Comparison of ENCODE assay signal across 30 cellular contexts in the genomic region with DNA sequence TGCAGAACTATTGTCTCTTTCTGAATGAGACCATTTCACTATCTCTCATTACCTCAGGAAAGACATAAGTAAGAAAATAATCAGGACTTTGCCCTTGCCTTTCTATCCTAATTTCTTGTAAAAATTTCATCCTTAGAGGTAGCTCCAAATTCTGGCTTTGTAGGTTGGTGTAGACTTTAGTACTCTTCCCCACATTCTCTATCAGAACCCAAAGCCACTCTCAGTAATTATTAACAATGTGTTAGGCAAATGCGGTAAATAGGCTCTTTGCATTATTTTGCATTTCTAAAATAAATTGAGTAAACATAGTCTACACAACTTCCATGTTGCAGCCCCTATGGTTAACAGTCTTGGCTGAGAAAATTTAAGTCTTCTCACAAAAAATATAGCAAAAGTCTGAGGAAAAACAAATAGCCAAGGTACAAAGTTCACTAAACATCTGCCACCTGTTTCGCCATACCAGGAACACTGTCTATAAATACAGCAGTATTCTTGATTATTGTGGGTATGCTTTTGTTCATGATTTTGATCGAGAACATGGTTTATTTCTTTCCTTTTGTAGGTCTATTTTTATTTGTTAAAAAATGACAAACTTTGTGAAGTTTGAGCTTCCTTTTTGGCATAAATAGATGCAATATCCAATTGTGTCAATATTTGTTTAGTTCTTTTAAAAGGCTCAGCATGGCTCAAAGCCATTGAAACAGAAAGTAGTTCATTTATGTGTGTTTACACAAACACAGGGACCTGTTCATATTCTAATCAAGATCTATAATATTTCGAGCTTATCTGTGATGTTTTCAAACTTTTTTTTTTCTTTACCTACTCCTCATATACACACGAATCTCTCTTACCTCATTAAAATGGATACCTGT.
DNase-seq lines count a peak whose midpoint lies in the region; ATAC-seq, FAIRE-seq and TF ChIP-seq lines count a peak whose summit lies in the region.
"Had no signal": no experiment of that assay in that cellular context is flagged by ENCODE, and none has a peak within 500 bp of the region (broad histone marks: within the 10 kb centered on the region; RNA-seq: fewer than 3 reads in every experiment).

No MANE protein-coding gene starts in this region.

- no peaks in the 10 kb centered on the region for H3K36me3 ChIP-seq in body of pancreas (replicated peaks in 1 of 2; ENCODE audit: insufficient read depth in 1 of 2, low read depth in 2 of 2)
- no peaks in the 10 kb centered on the region for H3K36me3 ChIP-seq in pancreas
- H3K36me3 ChIP-seq: esophagus muscularis mucosa, heart left ventricle, neural progenitor cell, suprapubic skin had no signal

- DNase-seq in DMS53 treated with DMSO at 0.1 percent for 48 hours (lab: John Stamatoyannopoulos, UW; ENCODE audit: unreplicated experiment) (peak; percentile 86), LNCaP clone FGC (ENCODE audit: low read depth) (peak; percentile 28), body of pancreas (peak; percentile 30 to 64 (median 46)), pancreas (peak in 3 of 6 donors; percentile 29 to 43 (median 43)), NCI-H82 (lab: John Stamatoyannopoulos, UW) (no peak), NCI-H1436 treated with DMSO at 0.1 percent for 48 hours (lab: John Stamatoyannopoulos, UW) (no peak)
- DNase-seq: activated CD4-positive, alpha-beta memory T cell treated with anti-CD3 and anti-CD28 coated beads for 36 hours; activated CD8-positive, alpha-beta memory T cell treated with anti-CD3 and anti-CD28 coated beads, Interleukin-2, amount 50 U/mL, for 48 hours; EL; foreskin keratinocyte; H9; heart left ventricle; kidney glomerular epithelial cell; NCI-H1694 treated with DMSO at 0.1 percent for 48 hours; NCI-H2171 treated with DMSO at 0.1 percent for 48 hours; NCI-H524 treated with DMSO at 0.1 percent for 48 hours; RPMI8226; stimulated activated CD4-positive, alpha-beta T cell treated with anti-CD3 and anti-CD28 coated beads, Interleukin-4, amount 100 ng/mL, for 4 hours; stimulated activated naive B cell treated with anti-CD40 and anti-IgM and Interleukin-4, amounts not matched to agents 10 μg/mL and 1 μg/mL and 100 μg/mL, for 72 hours; T-helper 1 cell had no signal

- H3K27ac ChIP-seq in body of pancreas (peak overlapping the region; percentile 13 to 83 (median 72)), pancreas (peak overlapping the region in 3 of 4 donors; percentile 23 to 88 (median 65))
- H3K27ac ChIP-seq: esophagus muscularis mucosa, foreskin keratinocyte, heart left ventricle, neural progenitor cell, suprapubic skin had no signal

- H3K4me1 ChIP-seq in body of pancreas (peaks cover 16% of the 10 kb centered on the region), pancreas (peaks cover 0 to 20% (median 6%) of the 10 kb centered on the region in 3 donors)
- H3K4me1 ChIP-seq: esophagus muscularis mucosa, foreskin keratinocyte, heart left ventricle, neural progenitor cell, suprapubic skin had no signal

- intact Hi-C loops in body of pancreas (cut with DNase I) (no loop called here), pancreas (cut with DNase I) (no loop called here)

- ATAC-seq in body of pancreas (peak; percentile 93), pancreas (peak; percentile 92 to 93 (median 92)), GM19035 (IDR thresholded peaks at IDR 0.05; ENCODE audit: unreplicated experiment) (no peak)
- ATAC-seq: activated CD4-positive, CD25-positive, alpha-beta regulatory T cell treated with anti-CD3 and anti-CD28 coated beads, Interleukin-2, amount 50 U/mL, for 24 hours; foreskin keratinocyte; heart left ventricle; K562; sciatic nerve; stimulated activated naive B cell treated with anti-CD40 and anti-IgM and Interleukin-4, amounts not matched to agents 10 μg/mL and 1 μg/mL and 100 μg/mL, for 72 hours had no signal

- 15 to 16% methylated on average over 5 of the region's 5 CpGs for WGBS in body of pancreas, 2 donors
- 14 to 16% methylated on average over 5 of the region's 5 CpGs for WGBS in pancreas, 2 donors

- H3K9me3 ChIP-seq in body of pancreas = no peaks in the 10 kb centered on the region
- H3K9me3 ChIP-seq in pancreas = no peaks in the 10 kb centered on the region
- H3K9me3 ChIP-seq: esophagus muscularis mucosa had no signal

- no peak for FAIRE-seq in pancreas (lab: Jason Lieb, UNC)
- FAIRE-seq: bronchial epithelial cell, GM12892, GM19239, K562 had no signal

- H3K27me3 ChIP-seq in body of pancreas = no peaks in the 10 kb centered on the region
- H3K27me3 ChIP-seq in pancreas = no peaks in the 10 kb centered on the region
- H3K27me3 ChIP-seq: esophagus muscularis mucosa, foreskin keratinocyte, heart left ventricle, neural progenitor cell, suprapubic skin had no signal

- peak overlapping the region; percentile 17 for H3K4me3 ChIP-seq in LNCaP clone FGC (ENCODE audit: low read depth, low read length)
- no peak overlapping the region for H3K4me3 ChIP-seq in body of pancreas
- H3K4me3 ChIP-seq in pancreas = peak overlapping the region in 2 of 4 donors; percentile 8 to 26
- H3K4me3 ChIP-seq: esophagus muscularis mucosa, heart left ventricle, K562, neural progenitor cell, suprapubic skin had no signal

- TF ChIP-seq POLR2A in body of pancreas (IDR thresholded peaks at IDR 0.05) = no peak

- TF ChIP-seq CTCF in LNCaP clone FGC (IDR thresholded peaks at IDR 0.05; ENCODE audit: control insufficient read depth, extremely low read depth, insufficient read depth) = no peak
- TF ChIP-seq CTCF in body of pancreas (IDR thresholded peaks at IDR 0.05) = no peak
- no peak for TF ChIP-seq CTCF in pancreas (IDR thresholded peaks at IDR 0.05)

Comparison
In these comparisons a context has a peak if more than half of its experiments do, and no peak if none do; other contexts are left out.
1. DNase-seq: peak in DMS53 treated with DMSO at 0.1 percent for 48 hours (single experiment), LNCaP clone FGC (single experiment) and body of pancreas (4 of 4); none in NCI-H82 (single experiment) and NCI-H1436 treated with DMSO at 0.1 percent for 48 hours (single experiment).